In genomic region chr5:86665984-86666760, GRCh38 we compare ENCODE assay signal across 1 cellular context.
TF ChIP-seq lines count a peak whose summit lies in the region.

No MANE protein-coding gene starts in this region.

TF ChIP-seq in GM23338, 12 proteins besides CTCF, POLR2A, EP300 and RAD21 (continued from another document):
- no peak for TF ChIP-seq ZNF462 (CRISPR knock-in tag; IDR thresholded peaks at IDR 0.05)
- no peak for TF ChIP-seq ETS1 (IDR thresholded peaks at IDR 0.05)
TF ChIP-seq in GM23338: peak in this region for 1.
